ENCODE assay signal across 8 cellular contexts in genomic region chr16:679808-680624, GRCh38. TPM values are rescaled to one million over a fixed set of nuclear protein-coding genes. Genes with fewer than 3 reads are reported as not detected.
DNase-seq lines count a peak whose midpoint lies in the region; ATAC-seq and TF ChIP-seq lines count a peak whose summit lies in the region.

Gene STUB1 (plus strand): TSS chr16:680410. CDS start chr16:680526, 116 bp downstream.

- DNase-seq in NCI-H226 = peak; percentile 80
- DNase-seq in activated CD4-positive, alpha-beta T cell treated with anti-CD3 and anti-CD28 coated beads for 24 hours (ENCODE audit: low read depth in 2 of 2) = peak; percentile 83 to 91
- peak; percentile 72 for DNase-seq in cerebellar cortex (ENCODE audit: low spot score)
- DNase-seq in kidney epithelial cell (ENCODE audit: low read depth) = peak; percentile 28
- peak; percentile 86 to 88 (median 87) for DNase-seq in stimulated activated CD4-positive, alpha-beta T cell treated with anti-CD3 and anti-CD28 coated beads, Interleukin-12 subunit alpha, Interleukin-12 subunit beta, amount 100 ng/mL, for 48 hours (ENCODE audit: low read depth in 2 of 3, low spot score in 1 of 3)

- TF ChIP-seq CTCF in kidney epithelial cell (IDR thresholded peaks at IDR 0.05; ENCODE audit: insufficient read depth, low read length, poor library complexity, severe bottlenecking) = no peak

- H3K4me3 ChIP-seq in kidney epithelial cell (ENCODE audit: low read depth, low read length) = peak within 1 kb of the TSS; percentile 77

- peak; percentile 87 for TF ChIP-seq POLR2A in GM10847 (IDR thresholded peaks at IDR 0.05; ENCODE audit: extremely low read depth, insufficient read length)

- peak; percentile 49 for ATAC-seq in HG02885 (IDR thresholded peaks at IDR 0.05; ENCODE audit: poor library complexity, unreplicated experiment)
- ATAC-seq in GM18870 (IDR thresholded peaks at IDR 0.05; ENCODE audit: unreplicated experiment) = no peak

- H3K36me3 ChIP-seq in kidney epithelial cell (ENCODE audit: control insufficient read depth, insufficient read depth, low read length) = peaks cover 1% of the 10 kb centered on the region

- H3K27me3 ChIP-seq in kidney epithelial cell (ENCODE audit: control insufficient read depth, insufficient read depth, low read length) = peaks cover 21% of the 10 kb centered on the region

RNA-seq across cellular contexts. Expression of gene STUB1, which starts in this region (rescaled TPM):
- 133 and 179 TPM in 2 replicates for total RNA-seq in kidney epithelial cell

Comparison
In these comparisons a context has a peak if more than half of its experiments do, and no peak if none do; other contexts are left out.
1. DNase-seq: peak in every context shown above with its lines; median percentile 87 in activated CD4-positive, alpha-beta T cell treated with anti-CD3 and anti-CD28 coated beads for 24 hours; 87 in stimulated activated CD4-positive, alpha-beta T cell treated with anti-CD3 and anti-CD28 coated beads, Interleukin-12 subunit alpha, Interleukin-12 subunit beta, amount 100 ng/mL, for 48 hours; 80 in NCI-H226; 72 in cerebellar cortex; 28 in kidney epithelial cell.